Comparison of ENCODE assay signal across 9 cellular contexts in the genomic region with DNA sequence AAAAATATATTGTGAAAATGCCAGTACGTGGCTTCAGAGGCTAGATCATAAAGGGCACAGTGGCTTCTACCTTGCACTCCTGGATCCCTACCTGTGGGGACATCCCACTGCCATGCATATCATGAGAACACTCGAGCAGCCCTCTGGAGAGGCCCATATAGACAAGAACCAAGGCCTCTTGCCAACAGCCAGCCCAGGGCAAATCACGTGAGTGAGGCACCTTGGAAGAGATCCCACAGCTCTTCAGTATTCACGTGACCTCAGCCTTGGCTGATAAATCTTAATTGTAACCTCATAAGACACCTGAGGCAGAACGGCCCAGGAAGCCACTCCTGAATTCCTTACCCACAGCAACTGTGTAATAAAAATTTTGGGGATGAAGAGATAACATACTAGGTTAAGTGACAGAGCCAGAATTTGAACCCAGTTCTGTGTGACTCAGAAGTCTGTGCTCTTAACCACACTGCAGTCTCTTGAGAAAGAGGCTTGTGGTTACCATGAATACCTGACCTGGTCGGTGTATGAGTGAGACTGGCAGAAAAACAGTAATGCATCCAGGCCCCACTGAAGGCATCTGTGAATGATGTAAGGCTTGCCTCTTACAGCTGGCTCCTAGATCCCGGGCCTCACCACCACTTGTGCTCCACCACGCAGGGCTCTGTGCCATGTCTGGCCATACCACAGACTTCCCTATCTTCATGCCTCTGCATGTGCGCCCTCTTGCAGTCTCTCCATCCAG. TPM values are rescaled to one million over a fixed set of nuclear protein-coding genes. Genes with fewer than 3 reads are reported as not detected.
DNase-seq lines count a peak whose midpoint lies in the region; ATAC-seq, FAIRE-seq and TF ChIP-seq lines count a peak whose summit lies in the region.
"Had no signal": no experiment of that assay in that cellular context is flagged by ENCODE, and none has a peak within 500 bp of the region (broad histone marks: within the 10 kb centered on the region; RNA-seq: fewer than 3 reads in every experiment).

No MANE protein-coding gene starts in this region.

- BruUV-seq in HepG2 (replicated peaks; lab: Mats Ljungman, UMichigan), result no TSS peak
- BruUV-seq in Calu3 (replicated peaks; lab: Mats Ljungman, UMichigan), result no TSS peak

- H2AFZ ChIP-seq in HepG2 (ENCODE audit: low read length) (no peak overlapping the region), astrocyte (ENCODE audit: low read depth, low read length) (no peak overlapping the region)

- H3K27me3 ChIP-seq in right lobe of liver, result no peaks in the 10 kb centered on the region
- H3K27me3 ChIP-seq in HepG2 (ENCODE audit: control insufficient read depth in 1 of 2, insufficient read depth in 2 of 2, low read length in 2 of 2), result no peaks in the 10 kb centered on the region
- H3K27me3 ChIP-seq in astrocyte (ENCODE audit: insufficient read depth, low read length), result no peaks in the 10 kb centered on the region

- H3K27ac Mint-ChIP-seq in astrocyte (ENCODE audit: unreplicated experiment) (peak overlapping the region; percentile 15), Calu3 (ENCODE audit: unreplicated experiment) (no peak overlapping the region)

- H4K20me1 ChIP-seq in HepG2 (ENCODE audit: insufficient read depth, low read length), result peaks cover 43% of the 10 kb centered on the region; the same call in 1 of the 2 replicates
- H4K20me1 ChIP-seq in astrocyte (ENCODE audit: insufficient read depth, low read length), result peaks cover 100% of the 10 kb centered on the region

- DNase-seq in right lobe of liver (peak in 2 of 3 donors; percentile 73 to 75), HepG2 (ENCODE audit: low spot score) (no peak), astrocyte (ENCODE audit: low read depth) (peak; percentile 100), kidney glomerular epithelial cell (lab: John Stamatoyannopoulos, UW) (peak; percentile 47), NCI-H524 (lab: John Stamatoyannopoulos, UW) (no peak), Calu3 (no peak)
- DNase-seq: naive thymus-derived CD8-positive, alpha-beta T cell had no signal

- ATAC-seq in right lobe of liver, result peak; percentile 8 to 61 (median 36)
- ATAC-seq in HepG2, result no peak
- ATAC-seq in HG03108 (IDR thresholded peaks at IDR 0.05; ENCODE audit: unreplicated experiment), result no peak
- ATAC-seq in HG02938 (IDR thresholded peaks at IDR 0.05; ENCODE audit: unreplicated experiment), result no peak
- ATAC-seq: naive thymus-derived CD8-positive, alpha-beta T cell had no signal

- in situ Hi-C loops in HepG2 (cut with HindIII; ENCODE audit: extremely low pct_ligation_motif_present, low pct_unique_long_range_greater_than_20kb), result no loop called here

- TF ChIP-seq EP300 in HepG2 (IDR thresholded peaks at IDR 0.05; ENCODE audit: low read depth in 2 of 2, low read length in 2 of 2), result no peak
- TF ChIP-seq EP300 in HepG2 (CRISPR knock-in tag; IDR thresholded peaks at IDR 0.05; ENCODE audit: borderline replicate concordance), result no peak

- CTCF ChIA-PET in HepG2 (lab: Yijun Ruan, JAX; ENCODE audit: low intra/inter-chr PET ratio, low total read pairs) (no interaction called here), Calu3 (lab: Charles Lee) (no interaction called here)

- H3K4me3 Mint-ChIP-seq in astrocyte (ENCODE audit: unreplicated experiment) (peak overlapping the region; percentile 50), Calu3 (ENCODE audit: low read depth, unreplicated experiment) (no peak overlapping the region)
- H3K4me3 Mint-ChIP-seq: naive thymus-derived CD8-positive, alpha-beta T cell had no signal

- H3K4me1 Mint-ChIP-seq in astrocyte (ENCODE audit: low read depth, unreplicated experiment), result peaks cover 52% of the 10 kb centered on the region
- no peaks in the 10 kb centered on the region for H3K4me1 Mint-ChIP-seq in Calu3 (ENCODE audit: low read depth, unreplicated experiment)

- H3K27me3 Mint-ChIP-seq in astrocyte (ENCODE audit: low read depth, unreplicated experiment) (no peaks in the 10 kb centered on the region), Calu3 (ENCODE audit: unreplicated experiment) (no peaks in the 10 kb centered on the region)
- H3K27me3 Mint-ChIP-seq: naive thymus-derived CD8-positive, alpha-beta T cell had no signal

- H3K79me2 ChIP-seq in HepG2 (ENCODE audit: insufficient read depth, low read length) (peaks cover 3% of the 10 kb centered on the region), astrocyte (ENCODE audit: insufficient read depth, low read length) (peaks cover 55% of the 10 kb centered on the region)

- H3K4me3 ChIP-seq in right lobe of liver, result no peak overlapping the region
- H3K4me3 ChIP-seq in HepG2 (replicated peaks in 1 of 3; ENCODE audit: insufficient read depth in 1 of 3, low read depth in 2 of 3, low read length in 3 of 3), result no peak overlapping the region
- no peak overlapping the region for H3K4me3 ChIP-seq in astrocyte (ENCODE audit: insufficient read depth, low read depth, low read length)

- no peaks in the 10 kb centered on the region for H3K9me3 ChIP-seq in right lobe of liver
- no peaks in the 10 kb centered on the region for H3K9me3 ChIP-seq in HepG2 (ENCODE audit: low read length)
- H3K9me3 ChIP-seq in astrocyte (ENCODE audit: insufficient read depth, low read depth, low read length), result no peaks in the 10 kb centered on the region

- no peak for FAIRE-seq in HepG2 (lab: Jason Lieb, UNC)
- FAIRE-seq in astrocyte (lab: Jason Lieb, UNC), result peak; percentile 78

- H3K36me3 Mint-ChIP-seq in astrocyte (ENCODE audit: low read depth, unreplicated experiment) (peaks cover 48% of the 10 kb centered on the region), Calu3 (ENCODE audit: insufficient read depth, unreplicated experiment) (peaks cover 80% of the 10 kb centered on the region)

- WGBS in right lobe of liver (ENCODE audit: insufficient coverage, low coverage, low lambda C conversion rate, missing lambda C conversion rate), result 44% methylated on average over 8 of the region's 9 CpGs
- WGBS in HepG2 (ENCODE audit: low lambda C conversion rate), result 98% methylated on average over 8 of the region's 9 CpGs

- H3K4me2 ChIP-seq in HepG2 (ENCODE audit: low read depth, low read length) (no peak overlapping the region), astrocyte (ENCODE audit: low read length) (no peak overlapping the region)

- no peak for TF ChIP-seq RAD21 in HepG2 (CRISPR knock-in tag; IDR thresholded peaks at IDR 0.05)

- intact Hi-C loops in right lobe of liver (cut with DNase I) (no loop called here), HepG2 (cut with micrococcal nuclease; ENCODE audit: unreplicated experiment) (no loop called here), Calu3 (cut with micrococcal nuclease; ENCODE audit: unreplicated experiment) (no loop called here)

- TF ChIP-seq CTCF in right lobe of liver (IDR thresholded peaks at IDR 0.05) (no peak), HepG2 (CRISPR knock-in tag; IDR thresholded peaks at IDR 0.05) (no peak), astrocyte (IDR thresholded peaks at IDR 0.05; ENCODE audit: insufficient read depth, low read depth, low read length) (no peak), Calu3 (IDR thresholded peaks at IDR 0.05; ENCODE audit: unreplicated experiment) (no peak)

- H3K9ac ChIP-seq in HepG2 (ENCODE audit: insufficient read depth, low read depth, low read length), result no peak overlapping the region
- H3K9ac ChIP-seq in astrocyte (ENCODE audit: low read length), result no peak overlapping the region

- POLR2A ChIA-PET in HepG2 (lab: Yijun Ruan, JAX), result no interaction called here

- H3K4me1 ChIP-seq in right lobe of liver (peaks cover 0 to 35% (median 3%) of the 10 kb centered on the region in 4 donors), HepG2 (ENCODE audit: insufficient read depth, low read length) (peaks cover 3% of the 10 kb centered on the region), astrocyte (ENCODE audit: insufficient read depth, low read length) (peaks cover 26% of the 10 kb centered on the region)

- H3K27ac ChIP-seq in right lobe of liver (peak overlapping the region in 1 of 3 donors; percentile 27), HepG2 (ENCODE audit: extremely low read length, insufficient read depth, low read length) (no peak overlapping the region), astrocyte (ENCODE audit: low read depth, low read length) (peak overlapping the region; percentile 65)

- H3K36me3 ChIP-seq in right lobe of liver (peaks cover 53 to 99% (median 77%) of the 10 kb centered on the region in 4 donors), HepG2 (replicated peaks in 1 of 2; ENCODE audit: control insufficient read depth in 1 of 2, insufficient read depth in 2 of 2, low read length in 2 of 2) (peaks cover 57 to 100% of the 10 kb centered on the region in 2 experiments), astrocyte (ENCODE audit: insufficient read depth, low read length) (peaks cover 91% of the 10 kb centered on the region)

- H3K9me3 Mint-ChIP-seq in astrocyte (ENCODE audit: unreplicated experiment) (no peaks in the 10 kb centered on the region), Calu3 (ENCODE audit: low read depth, unreplicated experiment) (no peaks in the 10 kb centered on the region)
- H3K9me3 Mint-ChIP-seq: naive thymus-derived CD8-positive, alpha-beta T cell had no signal

- TF ChIP-seq POLR2A in right lobe of liver (IDR thresholded peaks at IDR 0.05) (no peak), HepG2 (IDR thresholded peaks at IDR 0.05; ENCODE audit: insufficient read depth in 1 of 2, low read depth in 2 of 2, low read length in 2 of 2) (no peak)

RNA-seq across cellular contexts. Expression of a gene that starts 6.9 kb away (rescaled TPM):
- not detected for total RNA-seq in right lobe of liver
- not detected in 2 replicates for total RNA-seq in HepG2 (2016; rRNA removed; fragmentation: Illumina TruSeq; extraction: Trizol)
- total RNA-seq in HepG2 (2016; cell fraction: cytosol; rRNA removed; fragmentation: Illumina TruSeq; extraction: Trizol; ENCODE audit: low read depth), result not detected in 2 replicates
- not detected in 2 replicates for total RNA-seq in HepG2 (2016; cell fraction: insoluble cytoplasmic fraction; rRNA removed; fragmentation: Illumina TruSeq; extraction: Trizol)
- total RNA-seq in HepG2 (2016; cell fraction: membrane; rRNA removed; fragmentation: Illumina TruSeq; extraction: Trizol), result not detected in 2 replicates
- total RNA-seq in HepG2 (2016; cell fraction: nucleus; rRNA removed; fragmentation: Illumina TruSeq; extraction: Trizol), result not detected in 2 replicates
- not detected in 2 replicates for polyA plus RNA-seq in HepG2 (2011; rRNA removed)
- polyA plus RNA-seq in HepG2 (2011; cell fraction: cytosol; rRNA removed), result not detected in 2 replicates
- polyA plus RNA-seq in HepG2 (2011; cell fraction: nucleus; rRNA removed), result not detected in 2 replicates
- polyA plus RNA-seq in HepG2 (2012), result not detected in 2 replicates
- not detected in 2 replicates for polyA plus RNA-seq in HepG2 (2016; cell fraction: cytosol; fragmentation: Illumina TruSeq; extraction: Trizol; ENCODE audit: low read depth)
- not detected in 2 replicates for polyA plus RNA-seq in HepG2 (2016; cell fraction: insoluble cytoplasmic fraction; fragmentation: Illumina TruSeq; extraction: Trizol; ENCODE audit: low read depth)
- not detected in 2 replicates for polyA plus RNA-seq in HepG2 (2016; cell fraction: membrane; fragmentation: Illumina TruSeq; extraction: Trizol; ENCODE audit: low read depth)
- not detected in 2 replicates for polyA plus RNA-seq in HepG2 (2016; cell fraction: nucleus; fragmentation: Illumina TruSeq; extraction: Trizol; ENCODE audit: insufficient read depth, low read depth)
- not detected in 2 replicates for polyA minus RNA-seq in HepG2 (2011; rRNA and poly(A)+ RNA removed; ENCODE audit: low replicate concordance)
- polyA minus RNA-seq in HepG2 (2011; cell fraction: cytosol; rRNA and poly(A)+ RNA removed), result not detected in 2 replicates
- not detected in 2 replicates for polyA minus RNA-seq in HepG2 (2011; cell fraction: nucleus; rRNA and poly(A)+ RNA removed)
- total RNA-seq in astrocyte, result not detected in 2 replicates
- 0.61 TPM in 1 of 2 replicates, not detected in the other for total RNA-seq in Calu3 (2022)
- total RNA-seq: naive thymus-derived CD8-positive, alpha-beta T cell had no signal
- polyA plus RNA-seq: naive thymus-derived CD8-positive, alpha-beta T cell had no signal

Comparison
In these comparisons a context has a peak if more than half of its experiments do, and no peak if none do; other contexts are left out.
1. ATAC-seq: peak in right lobe of liver (4 of 4); none in HepG2 (single experiment), HG03108 (single experiment) and HG02938 (single experiment).
2. DNase-seq: peak in right lobe of liver (2 of 3), astrocyte (single experiment) and kidney glomerular epithelial cell (single experiment); none in HepG2 (single experiment), NCI-H524 (0 of 2) and Calu3 (single experiment).